In genomic region chr12:31116846-31117202, GRCh38 we compare ENCODE assay signal across 8 cellular contexts. TPM values are rescaled to one million over a fixed set of nuclear protein-coding genes. Genes with fewer than 3 reads are reported as not detected.
DNase-seq lines count a peak whose midpoint lies in the region; ATAC-seq, FAIRE-seq and TF ChIP-seq lines count a peak whose summit lies in the region.
"Not testable (repeated sequence)": the region's sequence is repeated elsewhere in the genome, so short reads cannot be mapped to it uniquely, and the experiment has no call there.

No MANE protein-coding gene starts in this region.

- H3K4me3 Mint-ChIP-seq in activated CD8-positive, alpha-beta T cell treated with anti-CD3 and anti-CD28 coated beads, Interleukin-2, amount 10 ng/mL, durations not matched to agents 7 days and 5 days, result not testable (repeated sequence)
- H3K4me3 Mint-ChIP-seq in type B pancreatic cell, result peak overlapping the region; percentile 89

- peak overlapping the region in 1 of 2 donors; percentile 44 for H3K9ac ChIP-seq in duodenal mucosa (ENCODE audit: low read depth in 1 of 2, low read length in 2 of 2)
- not testable (repeated sequence) for H3K9ac ChIP-seq in HepG2 (ENCODE audit: insufficient read depth, low read depth, low read length)

- intact Hi-C loops in OCI-LY7 (cut with micrococcal nuclease; ENCODE audit: unreplicated experiment); ovary (cut with DNase I): not testable (repeated sequence)
- intact Hi-C loops in HepG2 (cut with micrococcal nuclease; ENCODE audit: unreplicated experiment), result loop anchor here (2.0 kb wide), 2 partner anchors 122 to 132 kb away; no protein-coding TSS in a partner anchor

- H3K36me3 Mint-ChIP-seq in activated CD8-positive, alpha-beta T cell treated with anti-CD3 and anti-CD28 coated beads, Interleukin-2, amount 10 ng/mL, durations not matched to agents 7 days and 5 days (ENCODE audit: low read depth); type B pancreatic cell: not testable (repeated sequence)

- not testable (repeated sequence) for DNase-seq in OCI-LY7 (ENCODE audit: low spot score); activated CD8-positive, alpha-beta T cell treated with anti-CD3 and anti-CD28 coated beads, Interleukin-2, amount 10 ng/mL, durations not matched to agents 7 days and 5 days; HepG2 (ENCODE audit: low spot score); ovary; type B pancreatic cell (ENCODE audit: extremely low spot score, unreplicated experiment)

- H3K27ac Mint-ChIP-seq in activated CD8-positive, alpha-beta T cell treated with anti-CD3 and anti-CD28 coated beads, Interleukin-2, amount 10 ng/mL, durations not matched to agents 7 days and 5 days; type B pancreatic cell: not testable (repeated sequence)

- not testable (repeated sequence) for H3K27me3 ChIP-seq in duodenal mucosa (ENCODE audit: control insufficient read depth in 1 of 2, insufficient read depth in 2 of 2, low read length in 2 of 2); HepG2 (ENCODE audit: control insufficient read depth in 1 of 2, insufficient read depth in 2 of 2, low read length in 2 of 2); ovary

- not testable (repeated sequence) for H3K4me1 Mint-ChIP-seq in activated CD8-positive, alpha-beta T cell treated with anti-CD3 and anti-CD28 coated beads, Interleukin-2, amount 10 ng/mL, durations not matched to agents 7 days and 5 days (ENCODE audit: low read depth); type B pancreatic cell (ENCODE audit: unreplicated experiment)

- TF ChIP-seq POLR2A in HepG2 (IDR thresholded peaks at IDR 0.05; ENCODE audit: insufficient read depth in 1 of 2, low read depth in 2 of 2, low read length in 2 of 2); ovary (IDR thresholded peaks at IDR 0.05): not testable (repeated sequence)

- POLR2A ChIA-PET in OCI-LY7 (lab: Charles Lee); activated CD8-positive, alpha-beta T cell treated with anti-CD3 and anti-CD28 coated beads, Interleukin-2, amount 10 ng/mL, durations not matched to agents 7 days and 5 days (lab: Charles Lee); HepG2 (lab: Yijun Ruan, JAX): not testable (repeated sequence)

- not testable (repeated sequence) for H3K79me2 ChIP-seq in OCI-LY7 (ENCODE audit: insufficient read depth, low read depth, low read length); HepG2 (ENCODE audit: insufficient read depth, low read length)

- BruUV-seq in OCI-LY7 (replicated peaks; lab: Mats Ljungman, UMichigan); HepG2 (replicated peaks; lab: Mats Ljungman, UMichigan): not testable (repeated sequence)

- not testable (repeated sequence) for H3K9me2 ChIP-seq in OCI-LY7 (ENCODE audit: insufficient read depth, low read length)

- ATAC-seq in HG02852 (IDR thresholded peaks at IDR 0.05; ENCODE audit: unreplicated experiment) (peak; percentile 12), HepG2 (peak; percentile 53)
- peak; percentile 27 for ATAC-seq in activated CD8-positive, alpha-beta T cell treated with anti-CD3 and anti-CD28 coated beads, Interleukin-2, amount 10 ng/mL, durations not matched to agents 7 days and 5 days

- not testable (repeated sequence) for H2AFZ ChIP-seq in OCI-LY7 (ENCODE audit: low read length)
- peak overlapping the region; percentile 27 for H2AFZ ChIP-seq in HepG2 (ENCODE audit: low read length)

- H4K20me1 ChIP-seq in OCI-LY7 (ENCODE audit: insufficient read depth, low read length); HepG2 (ENCODE audit: insufficient read depth, low read length): not testable (repeated sequence)

- H3K4me2 ChIP-seq in OCI-LY7 (ENCODE audit: low read length) (peak overlapping the region; percentile 65), HepG2 (ENCODE audit: low read depth, low read length) (peak overlapping the region; percentile 77)

- H3K36me3 ChIP-seq in OCI-LY7 (ENCODE audit: insufficient read depth, low read length); duodenal mucosa (ENCODE audit: control insufficient read depth in 1 of 2, insufficient read depth in 2 of 2, low read length in 2 of 2); HepG2 (replicated peaks in 1 of 2; ENCODE audit: control insufficient read depth in 1 of 2, insufficient read depth in 2 of 2, low read length in 2 of 2); ovary: not testable (repeated sequence)

- TF ChIP-seq EP300 in HepG2 (IDR thresholded peaks at IDR 0.05; ENCODE audit: low read depth in 2 of 2, low read length in 2 of 2); HepG2 (CRISPR knock-in tag; IDR thresholded peaks at IDR 0.05; ENCODE audit: borderline replicate concordance); ovary (IDR thresholded peaks at IDR 0.05): not testable (repeated sequence)

- WGBS in HepG2 (ENCODE audit: low lambda C conversion rate), result 10% methylated on average over 7 of the region's 7 CpGs
- WGBS in ovary, 3 donors, result 30 to 49% (median 48%) methylated on average over 7 of the region's 7 CpGs

- in situ Hi-C loops in HepG2 (cut with HindIII; ENCODE audit: extremely low pct_ligation_motif_present, low pct_unique_long_range_greater_than_20kb), result loop anchor here (10.0 kb wide), 1 partner anchor 118 kb away; no protein-coding TSS in a partner anchor

- FAIRE-seq in G401.6 (lab: Jason Lieb, UNC), result peak; percentile 66
- not testable (repeated sequence) for FAIRE-seq in HepG2 (lab: Jason Lieb, UNC)

- not testable (repeated sequence) for H3K9me3 ChIP-seq in OCI-LY7 (ENCODE audit: low read length); duodenal mucosa (ENCODE audit: control insufficient read depth in 1 of 2, low read length in 2 of 2); HepG2 (ENCODE audit: low read length); ovary

- not testable (repeated sequence) for H3K9me3 Mint-ChIP-seq in activated CD8-positive, alpha-beta T cell treated with anti-CD3 and anti-CD28 coated beads, Interleukin-2, amount 10 ng/mL, durations not matched to agents 7 days and 5 days (ENCODE audit: insufficient read depth); type B pancreatic cell

- not testable (repeated sequence) for TF ChIP-seq RAD21 in HepG2 (CRISPR knock-in tag; IDR thresholded peaks at IDR 0.05)

- not testable (repeated sequence) for H3K27ac ChIP-seq in OCI-LY7 (ENCODE audit: low read depth, low read length, poor library complexity, severe bottlenecking); duodenal mucosa (ENCODE audit: low read depth, low read length); HepG2 (ENCODE audit: extremely low read length, insufficient read depth, low read length); ovary

- H3K4me3 ChIP-seq in OCI-LY7 (ENCODE audit: low read depth, low read length, poor library complexity, severe bottlenecking) (peak overlapping the region; percentile 63), duodenal mucosa (ENCODE audit: low read depth in 1 of 2, low read length in 2 of 2) (peak overlapping the region; percentile 65 to 70), HepG2 (replicated peaks in 1 of 3; ENCODE audit: insufficient read depth in 1 of 3, low read depth in 2 of 3, low read length in 3 of 3) (0 out of 6 replicates have a peak overlapping the region, but pooled peaks of 1 of the 3 experiments have one; percentile 69), ovary (peak overlapping the region; percentile 36)

- H3K27me3 Mint-ChIP-seq in activated CD8-positive, alpha-beta T cell treated with anti-CD3 and anti-CD28 coated beads, Interleukin-2, amount 10 ng/mL, durations not matched to agents 7 days and 5 days (ENCODE audit: low read depth), result peaks cover 11% of the 10 kb centered on the region
- H3K27me3 Mint-ChIP-seq in type B pancreatic cell, result peaks cover 33% of the 10 kb centered on the region

- not testable (repeated sequence) for H3K4me1 ChIP-seq in OCI-LY7 (ENCODE audit: insufficient read depth, low read length, poor library complexity, severe bottlenecking); duodenal mucosa (ENCODE audit: control insufficient read depth in 1 of 2, insufficient read depth in 2 of 2, low read length in 2 of 2); HepG2 (ENCODE audit: insufficient read depth, low read length); ovary (ENCODE audit: insufficient read depth)

- CTCF ChIA-PET in OCI-LY7 (lab: Charles Lee; ENCODE audit: unreplicated experiment), result not testable (repeated sequence)
- CTCF ChIA-PET in activated CD8-positive, alpha-beta T cell treated with anti-CD3 and anti-CD28 coated beads, Interleukin-2, amount 10 ng/mL, durations not matched to agents 7 days and 5 days (lab: Charles Lee), result interaction anchor here (1.4 kb wide), 1 partner anchor 155 kb away, joined by 6 read pairs; no protein-coding TSS in a partner anchor
- CTCF ChIA-PET in HepG2 (lab: Yijun Ruan, JAX; ENCODE audit: low intra/inter-chr PET ratio, low total read pairs), result interaction anchor here (1.3 to 1.5 kb wide), 2 partner anchors 122 to 155 kb away, joined by 3 to 4 read pairs; no protein-coding TSS in a partner anchor

- not testable (repeated sequence) for TF ChIP-seq CTCF in OCI-LY7 (conservative IDR thresholded peaks at IDR 0.05; ENCODE audit: low read length); HepG2 (CRISPR knock-in tag; IDR thresholded peaks at IDR 0.05); ovary (IDR thresholded peaks at IDR 0.05); type B pancreatic cell (conservative IDR thresholded peaks at IDR 0.05)

RNA-seq across cellular contexts. Expression of gene DDX11, which starts 43.2 kb away (rescaled TPM):
- total RNA-seq in OCI-LY7 (2014; rRNA removed; shearing (Covaris generic)), result 170 and 189 TPM in 2 replicates
- total RNA-seq in OCI-LY7 (2022), result 262 and 315 TPM in 2 replicates
- 100 to 1,000 TPM; 184 to 193 TPM for total RNA-seq in activated CD8-positive, alpha-beta T cell treated with anti-CD3 and anti-CD28 coated beads, Interleukin-2, amount 10 ng/mL, durations not matched to agents 7 days and 5 days
- total RNA-seq in HepG2 (2016; rRNA removed; fragmentation: Illumina TruSeq; extraction: Trizol), result 17.1 and 40.8 TPM in 2 replicates
- 28.6 and 29.4 TPM in 2 replicates for total RNA-seq in HepG2 (2016; cell fraction: cytosol; rRNA removed; fragmentation: Illumina TruSeq; extraction: Trizol; ENCODE audit: low read depth)
- 16.0 and 40.8 TPM in 2 replicates for total RNA-seq in HepG2 (2016; cell fraction: insoluble cytoplasmic fraction; rRNA removed; fragmentation: Illumina TruSeq; extraction: Trizol)
- total RNA-seq in HepG2 (2016; cell fraction: membrane; rRNA removed; fragmentation: Illumina TruSeq; extraction: Trizol), result 14.9 and 18.5 TPM in 2 replicates
- 76.9 and 82.6 TPM in 2 replicates for total RNA-seq in HepG2 (2016; cell fraction: nucleus; rRNA removed; fragmentation: Illumina TruSeq; extraction: Trizol)
- 23.9 and 24.2 TPM in 2 replicates for polyA plus RNA-seq in HepG2 (2011; rRNA removed)
- polyA plus RNA-seq in HepG2 (2011; cell fraction: cytosol; rRNA removed), result 5.5 and 6.3 TPM in 2 replicates
- polyA plus RNA-seq in HepG2 (2011; cell fraction: nucleus; rRNA removed), result 172 and 221 TPM in 2 replicates
- 22.4 and 23.6 TPM in 2 replicates for polyA plus RNA-seq in HepG2 (2012)
- 2.2 TPM in 2 replicates for polyA plus RNA-seq in HepG2 (2016; cell fraction: cytosol; fragmentation: Illumina TruSeq; extraction: Trizol; ENCODE audit: low read depth)
- 8.7 and 11.8 TPM in 2 replicates for polyA plus RNA-seq in HepG2 (2016; cell fraction: insoluble cytoplasmic fraction; fragmentation: Illumina TruSeq; extraction: Trizol; ENCODE audit: low read depth)
- 2.6 and 3.4 TPM in 2 replicates for polyA plus RNA-seq in HepG2 (2016; cell fraction: membrane; fragmentation: Illumina TruSeq; extraction: Trizol; ENCODE audit: low read depth)
- 133 and 148 TPM in 2 replicates for polyA plus RNA-seq in HepG2 (2016; cell fraction: nucleus; fragmentation: Illumina TruSeq; extraction: Trizol; ENCODE audit: insufficient read depth, low read depth)
- polyA minus RNA-seq in HepG2 (2011; rRNA and poly(A)+ RNA removed; ENCODE audit: low replicate concordance), result 27.7 and 88.8 TPM in 2 replicates
- polyA minus RNA-seq in HepG2 (2011; cell fraction: cytosol; rRNA and poly(A)+ RNA removed), result 6.9 and 7.2 TPM in 2 replicates
- polyA minus RNA-seq in HepG2 (2011; cell fraction: nucleus; rRNA and poly(A)+ RNA removed), result 83.3 and 93.6 TPM in 2 replicates
- 10 to 100 TPM in 6 of 7 donors, 1 to 10 TPM in 1; 7.1 to 41.4 (median 15.3) TPM for total RNA-seq in ovary
- 10 to 100 TPM in 1 of 2 donors, 1 to 10 TPM in 1; 4.2 to 16.1 TPM for polyA plus RNA-seq in ovary
- 125 and 144 TPM in 2 replicates for total RNA-seq in type B pancreatic cell (ENCODE audit: low replicate concordance)
